In genomic region chr21:28177008-28177603, GRCh38 we compare ENCODE assay signal across 18 cellular contexts.
"Had no signal": no experiment of that assay in that cellular context is flagged by ENCODE, and none has a peak within 500 bp of the region (broad histone marks: within the 10 kb centered on the region; RNA-seq: fewer than 3 reads in every experiment).

No MANE protein-coding gene starts in this region.

- H3K9me3 Mint-ChIP-seq: activated CD4-positive, alpha-beta T cell treated with anti-CD3 and anti-CD28 coated beads, Interleukin-2, amount 10 ng/mL, durations not matched to agents 7 days and 5 days; activated naive CD4-positive, alpha-beta T cell treated with anti-CD3 and anti-CD28 coated beads for 36 hours; activated T-cell treated with anti-CD3 and anti-CD28 coated beads, Interleukin-2, amount 50 U/mL, for 4 hours had no signal

- H3K27ac ChIP-seq: colonic mucosa, neutrophil, pancreas, sigmoid colon, spleen, tibial artery had no signal

- H3K4me1 ChIP-seq: colonic mucosa, pancreas, sigmoid colon, spleen, tibial artery had no signal

- H3K4me3 ChIP-seq: colonic mucosa, pancreas, sigmoid colon, spleen, tibial artery had no signal

- H3K36me3 Mint-ChIP-seq: brain, natural killer cell had no signal

- H3K27ac Mint-ChIP-seq: activated CD4-positive, alpha-beta T cell treated with anti-CD3 and anti-CD28 coated beads, Interleukin-2, amount 10 ng/mL, durations not matched to agents 7 days and 5 days; activated CD8-positive, alpha-beta T cell treated with anti-CD3 and anti-CD28 coated beads, Interleukin-2, amount 10 ng/mL, durations not matched to agents 7 days and 5 days; activated naive CD4-positive, alpha-beta T cell treated with anti-CD3 and anti-CD28 coated beads for 36 hours; natural killer cell had no signal

- ATAC-seq: activated CD8-positive, alpha-beta T cell treated with anti-CD3 and anti-CD28 coated beads, Interleukin-2, amount 10 ng/mL, durations not matched to agents 7 days and 5 days; activated T-cell treated with anti-CD3 and anti-CD28 coated beads, Interleukin-2, amount 50 U/mL, for 4 hours; left cardiac atrium; natural killer cell; pancreas had no signal

- H3K27me3 Mint-ChIP-seq: activated CD4-positive, alpha-beta T cell treated with anti-CD3 and anti-CD28 coated beads, Interleukin-2, amount 10 ng/mL, durations not matched to agents 7 days and 5 days; brain had no signal

- H3K36me3 ChIP-seq: colonic mucosa, neutrophil, pancreas, sigmoid colon, spleen, tibial artery had no signal

- H3K27me3 ChIP-seq: colonic mucosa, neutrophil, pancreas, sigmoid colon, spleen, tibial artery had no signal

- H3K9me3 ChIP-seq: colonic mucosa, neutrophil, pancreas, sigmoid colon, tibial artery had no signal

- H3K4me1 Mint-ChIP-seq: activated CD4-positive, alpha-beta T cell treated with anti-CD3 and anti-CD28 coated beads, Interleukin-2, amount 10 ng/mL, durations not matched to agents 7 days and 5 days; brain had no signal

- DNase-seq: activated CD4-positive, alpha-beta T cell treated with anti-CD3 and anti-CD28 coated beads, Interleukin-2, amount 10 ng/mL, durations not matched to agents 7 days and 5 days; activated CD8-positive, alpha-beta T cell treated with anti-CD3 and anti-CD28 coated beads, Interleukin-2, amount 10 ng/mL, durations not matched to agents 7 days and 5 days; activated naive CD4-positive, alpha-beta T cell treated with anti-CD3 and anti-CD28 coated beads for 36 hours; activated T-cell treated with anti-CD3 and anti-CD28 coated beads, Interleukin-2, amount 50 U/mL, for 4 hours; anterior cingulate cortex; caudate nucleus; colonic mucosa; left cardiac atrium; mesendoderm; natural killer cell; pancreas; sigmoid colon; spleen; stimulated activated CD8-positive, alpha-beta memory T cell treated with anti-CD3 and anti-CD28 coated beads, Interleukin-4, amount 100 ng/mL, for 48 hours; stimulated activated naive CD4-positive, alpha-beta T cell; tibial artery had no signal

- H3K4me3 Mint-ChIP-seq: activated CD4-positive, alpha-beta T cell treated with anti-CD3 and anti-CD28 coated beads, Interleukin-2, amount 10 ng/mL, durations not matched to agents 7 days and 5 days; activated CD8-positive, alpha-beta T cell treated with anti-CD3 and anti-CD28 coated beads, Interleukin-2, amount 10 ng/mL, durations not matched to agents 7 days and 5 days; activated naive CD4-positive, alpha-beta T cell treated with anti-CD3 and anti-CD28 coated beads for 36 hours; activated T-cell treated with anti-CD3 and anti-CD28 coated beads, Interleukin-2, amount 50 U/mL, for 4 hours; brain; natural killer cell had no signal
